ENCODE assay signal across 8 cellular contexts in the genomic region with DNA sequence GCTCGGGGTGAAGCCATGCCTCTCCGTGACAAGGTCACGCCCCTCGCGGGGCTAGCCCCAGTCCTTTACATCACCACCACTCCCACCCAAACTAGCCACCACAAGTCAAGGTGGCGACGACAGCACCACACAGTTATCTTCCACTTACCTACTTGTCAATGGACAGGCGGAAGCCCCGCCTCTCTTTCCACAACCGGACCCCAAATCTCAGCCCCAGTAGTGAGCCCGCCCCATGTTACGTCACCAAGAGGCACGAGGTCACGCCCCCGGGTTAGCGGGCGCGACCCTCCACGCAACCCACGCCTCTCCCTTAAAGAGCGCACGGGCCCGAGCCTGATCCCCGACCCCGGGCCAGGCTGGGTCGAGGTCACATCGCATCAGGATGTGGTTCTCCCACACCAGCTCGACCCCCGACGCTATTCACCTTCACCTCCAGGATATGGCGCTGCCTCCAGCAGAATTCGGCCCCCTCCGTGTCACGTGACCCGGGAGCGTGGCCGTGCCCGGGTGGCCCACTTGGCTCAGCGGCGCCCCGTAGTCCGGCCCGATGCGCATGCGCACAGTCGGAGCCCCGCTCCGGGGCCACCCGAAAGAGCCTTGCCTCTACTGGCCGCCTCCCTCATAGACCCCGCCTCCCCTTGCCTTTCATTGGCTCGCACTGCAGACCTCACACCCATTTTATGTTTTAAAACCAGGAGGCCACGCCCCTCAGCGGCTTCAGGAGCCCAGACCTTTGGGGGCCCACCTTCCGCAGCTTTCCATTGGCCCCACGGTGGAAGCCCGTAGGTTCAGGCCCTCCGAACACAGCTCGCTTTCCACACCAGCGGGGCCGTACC. TPM values are rescaled to one million over a fixed set of nuclear protein-coding genes. Genes with fewer than 3 reads are reported as not detected.
DNase-seq lines count a peak whose midpoint lies in the region; ATAC-seq and TF ChIP-seq lines count a peak whose summit lies in the region.

No MANE protein-coding gene starts in this region.

- H3K36me3 ChIP-seq in neutrophil, result peaks cover 3% of the 10 kb centered on the region

- peak; percentile 87 for ATAC-seq in HG02571 (IDR thresholded peaks at IDR 0.05; ENCODE audit: unreplicated experiment)

- peak; percentile 47 for TF ChIP-seq POLR2A in NB4 (IDR thresholded peaks at IDR 0.05; ENCODE audit: extremely low read depth, insufficient read length)

- H3K9me3 ChIP-seq in neutrophil, result no peaks in the 10 kb centered on the region

- H3K4me3 ChIP-seq in GM08714 (ENCODE audit: low read length) (peak overlapping the region; percentile 72), NB4 (ENCODE audit: low read depth, low read length) (peak overlapping the region; percentile 58), neutrophil (ENCODE audit: low read depth in 1 of 2, low read length in 1 of 2) (peak overlapping the region; percentile 86 to 96)

- peak overlapping the region; percentile 62 for H3K27ac ChIP-seq in neutrophil
- peak overlapping the region; percentile 90 for H3K27ac ChIP-seq in substantia nigra (ENCODE audit: low read depth, low read length, poor library complexity, severe bottlenecking)

- peaks cover 6% of the 10 kb centered on the region for H3K27me3 ChIP-seq in neutrophil

- H3K4me1 ChIP-seq in neutrophil (ENCODE audit: control insufficient read depth in 1 of 2, insufficient read depth in 1 of 2, low read depth in 1 of 2, low read length in 1 of 2), result peaks cover 7 to 14% of the 10 kb centered on the region in 2 experiments

- TF ChIP-seq CTCF in NB4 (IDR thresholded peaks at IDR 0.05; ENCODE audit: low read depth, low read length), result no peak
- no peak for TF ChIP-seq CTCF in neutrophil (IDR thresholded peaks at IDR 0.05)

- DNase-seq in NB4 (ENCODE audit: low read depth) (peak; percentile 97), SK-N-DZ (ENCODE audit: low spot score) (peak; percentile 98), germinal center (ENCODE audit: low spot score) (peak; percentile 99), substantia nigra (lab: John Stamatoyannopoulos, UW) (peak; percentile 77 to 98 (median 94))
- peak; percentile 98 for DNase-seq in activated naive CD4-positive, alpha-beta T cell treated with anti-CD3 and anti-CD28 coated beads, Interleukin-2, amount 50 U/mL, for 16 hours

RNA-seq across cellular contexts. Expression of a gene that starts 18.2 kb away (rescaled TPM):
- polyA plus RNA-seq in SK-N-DZ (2014; cell fraction: cytosol; rRNA removed), result 3.1 and 4.5 TPM in 2 replicates
- polyA plus RNA-seq in SK-N-DZ (2014; cell fraction: nucleus; rRNA removed), result 5.5 and 6.8 TPM in 2 replicates

RNA-seq across cellular contexts. Expression of a gene that starts 43.4 kb away (rescaled TPM):
- polyA plus RNA-seq in SK-N-DZ (2014; cell fraction: cytosol; rRNA removed), result not detected in 2 replicates
- not detected in 2 replicates for polyA plus RNA-seq in SK-N-DZ (2014; cell fraction: nucleus; rRNA removed)

Comparison
In these comparisons a context has a peak if more than half of its experiments do, and no peak if none do; other contexts are left out.
1. Peak in every context shown above with its lines: DNase-seq, ATAC-seq, H3K4me3 ChIP-seq and H3K27ac ChIP-seq.